19 cellular contexts compared by ENCODE assay signal in genomic region chr4:110869114-110869513, GRCh38.
A peak's percentile ranks its signal among the peaks of the same experiment; 100 is the strongest.
DNase-seq lines count a peak whose midpoint lies in the region; ATAC-seq lines count a peak whose summit lies in the region.
"Had no signal": no experiment of that assay in that cellular context is flagged by ENCODE, and none has a peak within 500 bp of the region (broad histone marks: within the 10 kb centered on the region; RNA-seq: fewer than 3 reads in every experiment).

No MANE protein-coding gene starts in this region.

- H3K4me3 ChIP-seq in ACC112 (ENCODE audit: low read depth, low read length) (peak overlapping the region; percentile 12), GM23248 (no peak overlapping the region)
- H3K4me3 ChIP-seq: A549, hepatocyte, SJSA1, upper lobe of right lung had no signal

- H3F3A ChIP-seq in GM23248 (ENCODE audit: insufficient read depth) = peaks cover 27% of the 10 kb centered on the region

- no peaks in the 10 kb centered on the region for H3K4me1 Mint-ChIP-seq in natural killer cell treated with Interleukin-12 subunit alpha and Interleukin-12 subunit beta and Interleukin-15 and Interleukin-18, amount 100 ng/mL, for 72 hours (ENCODE audit: low read depth in 2 of 2)

- no peak for ATAC-seq in HG03095 (IDR thresholded peaks at IDR 0.05; ENCODE audit: unreplicated experiment)
- no peak for ATAC-seq in natural killer cell treated with Interleukin-12 subunit alpha and Interleukin-12 subunit beta and Interleukin-15 and Interleukin-18, amount 100 ng/mL, for 72 hours
- ATAC-seq: A549, upper lobe of right lung had no signal

- H3K9me3 Mint-ChIP-seq in natural killer cell treated with Interleukin-12 subunit alpha and Interleukin-12 subunit beta and Interleukin-15 and Interleukin-18, amount 100 ng/mL, for 72 hours = no peaks in the 10 kb centered on the region
- H3K9me3 Mint-ChIP-seq: dendritic cell treated with granulocyte-macrophage colony-stimulating factor and Interleukin-4, amounts not matched to agents 40 ng/mL and 50 ng/mL, for 4 days; stimulated activated naive CD8-positive, alpha-beta T cell treated with anti-CD3 and anti-CD28 coated beads, Interleukin-15, Interleukin-2, amounts not matched to agents 100 ng/mL and 50 ng/mL, for 24 hours had no signal

- H3K4me1 ChIP-seq in ACC112 (ENCODE audit: control insufficient read depth, insufficient read depth, low read length, unreplicated experiment) (peaks cover 26% of the 10 kb centered on the region), GM23248 (ENCODE audit: insufficient read depth) (peaks cover 52% of the 10 kb centered on the region)
- H3K4me1 ChIP-seq: A549, Caco-2, upper lobe of right lung had no signal

- H4K20me1 ChIP-seq in GM23248 (ENCODE audit: insufficient read depth) = no peaks in the 10 kb centered on the region

- in situ Hi-C loops in GM23248 (cut with MboI) = no loop called here

- H3K9ac ChIP-seq in GM23248 = no peak overlapping the region

- H3K27me3 ChIP-seq in ACC112 (ENCODE audit: insufficient read depth, low read length) (no peaks in the 10 kb centered on the region), GM23248 (replicated peaks; ENCODE audit: insufficient read depth) (no peaks in the 10 kb centered on the region; the same call in 1 of the 2 replicates)
- H3K27me3 ChIP-seq: hepatocyte, SJSA1, upper lobe of right lung had no signal

- H3K27ac Mint-ChIP-seq in natural killer cell treated with Interleukin-12 subunit alpha and Interleukin-12 subunit beta and Interleukin-15 and Interleukin-18, amount 100 ng/mL, for 72 hours = no peak overlapping the region
- H3K27ac Mint-ChIP-seq: dendritic cell treated with granulocyte-macrophage colony-stimulating factor and Interleukin-4, amounts not matched to agents 40 ng/mL and 50 ng/mL, for 4 days; stimulated activated naive CD8-positive, alpha-beta T cell treated with anti-CD3 and anti-CD28 coated beads, Interleukin-15, Interleukin-2, amounts not matched to agents 100 ng/mL and 50 ng/mL, for 24 hours had no signal

- no peaks in the 10 kb centered on the region for H3K27me3 Mint-ChIP-seq in natural killer cell treated with Interleukin-12 subunit alpha and Interleukin-12 subunit beta and Interleukin-15 and Interleukin-18, amount 100 ng/mL, for 72 hours
- H3K27me3 Mint-ChIP-seq: brain; dendritic cell treated with granulocyte-macrophage colony-stimulating factor and Interleukin-4, amounts not matched to agents 40 ng/mL and 50 ng/mL, for 4 days; stimulated activated naive CD8-positive, alpha-beta T cell treated with anti-CD3 and anti-CD28 coated beads, Interleukin-15, Interleukin-2, amounts not matched to agents 100 ng/mL and 50 ng/mL, for 24 hours had no signal

- H2AFZ ChIP-seq in ACC112 (ENCODE audit: low read length, unreplicated experiment) (peak overlapping the region; percentile 62), GM23248 (no peak overlapping the region)
- H2AFZ ChIP-seq: hepatocyte had no signal

- 0 to 1% methylated on average over 2 of the region's 2 CpGs for WGBS in GM23248 (ENCODE audit: low coverage in 1 of 2, low lambda C conversion rate in 2 of 2, missing lambda C conversion rate in 2 of 2), 2 experiments

- no peaks in the 10 kb centered on the region for H3K9me3 ChIP-seq in GM23248 (ENCODE audit: low read depth)
- H3K9me3 ChIP-seq: A549, SJSA1, upper lobe of right lung had no signal

- H3K4me3 Mint-ChIP-seq in natural killer cell treated with Interleukin-12 subunit alpha and Interleukin-12 subunit beta and Interleukin-15 and Interleukin-18, amount 100 ng/mL, for 72 hours = no peak overlapping the region
- H3K4me3 Mint-ChIP-seq: brain; dendritic cell treated with granulocyte-macrophage colony-stimulating factor and Interleukin-4, amounts not matched to agents 40 ng/mL and 50 ng/mL, for 4 days; stimulated activated naive CD8-positive, alpha-beta T cell treated with anti-CD3 and anti-CD28 coated beads, Interleukin-15, Interleukin-2, amounts not matched to agents 100 ng/mL and 50 ng/mL, for 24 hours had no signal

- no peaks in the 10 kb centered on the region for H3K36me3 Mint-ChIP-seq in natural killer cell treated with Interleukin-12 subunit alpha and Interleukin-12 subunit beta and Interleukin-15 and Interleukin-18, amount 100 ng/mL, for 72 hours

- H3K36me3 ChIP-seq in ACC112 (ENCODE audit: insufficient read depth, low read length) = no peaks in the 10 kb centered on the region
- H3K36me3 ChIP-seq in GM23248 (ENCODE audit: low read depth) = no peaks in the 10 kb centered on the region
- H3K36me3 ChIP-seq: SJSA1, upper lobe of right lung had no signal

- H3K79me2 ChIP-seq in ACC112 (ENCODE audit: control insufficient read depth, insufficient read depth, low read length, unreplicated experiment) = no peaks in the 10 kb centered on the region
- no peaks in the 10 kb centered on the region for H3K79me2 ChIP-seq in GM23248 (ENCODE audit: insufficient read depth)
- H3K79me2 ChIP-seq: hepatocyte had no signal

- H3K4me2 ChIP-seq in GM23248 (ENCODE audit: unreplicated experiment) = peak overlapping the region; percentile 57
- H3K4me2 ChIP-seq: A549, hepatocyte had no signal

- peak; percentile 91 for DNase-seq in GM23248
- peak; percentile 27 for DNase-seq in amniotic stem cell (lab: John Stamatoyannopoulos, UW)
- peak; percentile 11 for DNase-seq in hepatic stellate cell (ENCODE audit: low spot score)
- no peak for DNase-seq in 8988T
- DNase-seq in natural killer cell treated with Interleukin-12 subunit alpha and Interleukin-12 subunit beta and Interleukin-15 and Interleukin-18, amount 100 ng/mL, for 72 hours (ENCODE audit: low spot score) = no peak
- no peak for DNase-seq in COR-L47 (lab: John Stamatoyannopoulos, UW)
- DNase-seq: Caco-2, midbrain, NCI-H2029, NCI-H510A, upper lobe of right lung had no signal

- H3K27ac ChIP-seq in ACC112 (ENCODE audit: low read depth, low read length) (peak overlapping the region; percentile 64), GM23248 (peak overlapping the region; percentile 23)
- H3K27ac ChIP-seq: A549, hepatocyte, SJSA1, upper lobe of right lung had no signal

- no peaks in the 10 kb centered on the region for H3K9me2 ChIP-seq in GM23248 (ENCODE audit: insufficient read depth)

Comparison
In these comparisons a context has a peak if more than half of its experiments do, and no peak if none do; other contexts are left out.
1. DNase-seq: peak in GM23248 (single experiment), amniotic stem cell (single experiment) and hepatic stellate cell (single experiment); none in 8988T (single experiment), natural killer cell treated with Interleukin-12 subunit alpha and Interleukin-12 subunit beta and Interleukin-15 and Interleukin-18, amount 100 ng/mL, for 72 hours (single experiment) and COR-L47 (single experiment).